Comparison of ENCODE assay signal across 8 cellular contexts in genomic region chr19:11261902-11262839, GRCh38. TPM values are rescaled to one million over a fixed set of nuclear protein-coding genes. Genes with fewer than 3 reads are reported as not detected.
DNase-seq lines count a peak whose midpoint lies in the region; ATAC-seq and TF ChIP-seq lines count a peak whose summit lies in the region.

DOCK6 (minus strand) TSS chr19:11262524; CDS start chr19:11262440, 84 bp downstream.

- DNase-seq in AG20443 (ENCODE audit: low spot score) (peak; percentile 92), HEK293T (ENCODE audit: extremely low spot score) (peak; percentile 69), foreskin keratinocyte (no peak), NCI-H446 (lab: John Stamatoyannopoulos, UW) (no peak), DMS114 treated with DMSO at 0.1 percent for 48 hours (lab: John Stamatoyannopoulos, UW; ENCODE audit: unreplicated experiment) (no peak), AML-193 (lab: John Stamatoyannopoulos, UW) (no peak)
- no peak for DNase-seq in activated T-cell treated with anti-CD3 and anti-CD28 coated beads, Interleukin-2, amount 50 U/mL, for 4 hours

- peaks cover 54% of the 10 kb centered on the region for H3K27me3 Mint-ChIP-seq in activated T-cell treated with anti-CD3 and anti-CD28 coated beads, Interleukin-2, amount 50 U/mL, for 4 hours (ENCODE audit: low read depth)

- H3K27ac ChIP-seq in foreskin keratinocyte (no peak within 1 kb of the TSS), neutrophil (no peak within 1 kb of the TSS)

- CTCF ChIA-PET in HEK293T (lab: Yijun Ruan, JAX) = interaction anchor here (0.6 kb wide), 1 partner anchor 1702 kb away, joined by 3 read pairs; no protein-coding TSS in a partner anchor

- peak within 1 kb of the TSS; percentile 74 for H3K4me3 Mint-ChIP-seq in activated T-cell treated with anti-CD3 and anti-CD28 coated beads, Interleukin-2, amount 50 U/mL, for 4 hours

- H3K36me3 ChIP-seq in neutrophil = no peaks in the 10 kb centered on the region

- peak; percentile 67 to 70 for ATAC-seq in activated T-cell treated with anti-CD3 and anti-CD28 coated beads, Interleukin-2, amount 50 U/mL, for 4 hours
- ATAC-seq in foreskin keratinocyte = peak; percentile 30

- POLR2A ChIA-PET in HEK293T (lab: Yijun Ruan, JAX) = no interaction called here

- H3K4me1 ChIP-seq in foreskin keratinocyte (peaks cover 9% of the 10 kb centered on the region), neutrophil (ENCODE audit: control insufficient read depth in 1 of 2, insufficient read depth in 1 of 2, low read depth in 1 of 2, low read length in 1 of 2) (peaks cover 0 to 2% of the 10 kb centered on the region in 2 experiments)

- no peaks in the 10 kb centered on the region for H3K9me3 ChIP-seq in neutrophil

- H3K9me3 Mint-ChIP-seq in activated T-cell treated with anti-CD3 and anti-CD28 coated beads, Interleukin-2, amount 50 U/mL, for 4 hours = no peaks in the 10 kb centered on the region

- H3K4me1 Mint-ChIP-seq in activated T-cell treated with anti-CD3 and anti-CD28 coated beads, Interleukin-2, amount 50 U/mL, for 4 hours (ENCODE audit: low read depth) = peaks cover 4% of the 10 kb centered on the region

- no peaks in the 10 kb centered on the region for H3K36me3 Mint-ChIP-seq in activated T-cell treated with anti-CD3 and anti-CD28 coated beads, Interleukin-2, amount 50 U/mL, for 4 hours (ENCODE audit: insufficient read depth)

- TF ChIP-seq CTCF in foreskin keratinocyte (conservative IDR thresholded peaks at IDR 0.05) = peak; percentile 53
- TF ChIP-seq CTCF in neutrophil (IDR thresholded peaks at IDR 0.05) = no peak

- no peaks in the 10 kb centered on the region for H3K27me3 ChIP-seq in foreskin keratinocyte
- peaks cover 81% of the 10 kb centered on the region for H3K27me3 ChIP-seq in neutrophil

- H3K4me3 ChIP-seq in neutrophil (ENCODE audit: low read depth in 1 of 2, low read length in 1 of 2) = peak within 1 kb of the TSS; percentile 57 to 75

TF ChIP-seq in HEK293T, 16 proteins besides CTCF, POLR2A, EP300 and RAD21:
- TF ChIP-seq CTBP1 (IDR thresholded peaks at IDR 0.05; ENCODE audit: borderline replicate concordance) = no peak
- TF ChIP-seq NFRKB (IDR thresholded peaks at IDR 0.05) = no peak
- no peak for TF ChIP-seq SUZ12 (IDR thresholded peaks at IDR 0.05)
- no peak for TF ChIP-seq ARNT (IDR thresholded peaks at IDR 0.05)
- no peak for TF ChIP-seq L3MBTL2 (conservative IDR thresholded peaks at IDR 0.05)
- no peak for TF ChIP-seq FOXK2 (IDR thresholded peaks at IDR 0.05)

RNA-seq across cellular contexts. Expression of gene DOCK6, which starts in this region (rescaled TPM):
- 1 to 10 TPM; 1.7 to 2.9 (median 2.1) TPM for total RNA-seq in activated T-cell treated with anti-CD3 and anti-CD28 coated beads, Interleukin-2, amount 50 U/mL, for 4 hours
- 17.7 and 30.9 TPM in 2 replicates for total RNA-seq in foreskin keratinocyte
- polyA plus RNA-seq in foreskin keratinocyte = 14.4 and 21.2 TPM in 2 replicates

Comparison
In these comparisons a context has a peak if more than half of its experiments do, and no peak if none do; other contexts are left out.
1. DNase-seq: peak in AG20443 (single experiment) and HEK293T (single experiment); none in activated T-cell treated with anti-CD3 and anti-CD28 coated beads, Interleukin-2, amount 50 U/mL, for 4 hours (single experiment), foreskin keratinocyte (0 of 2), NCI-H446 (0 of 2), DMS114 treated with DMSO at 0.1 percent for 48 hours (single experiment) and AML-193 (0 of 2).